Comparison of ENCODE assay signal across 8 cellular contexts in the genomic region with DNA sequence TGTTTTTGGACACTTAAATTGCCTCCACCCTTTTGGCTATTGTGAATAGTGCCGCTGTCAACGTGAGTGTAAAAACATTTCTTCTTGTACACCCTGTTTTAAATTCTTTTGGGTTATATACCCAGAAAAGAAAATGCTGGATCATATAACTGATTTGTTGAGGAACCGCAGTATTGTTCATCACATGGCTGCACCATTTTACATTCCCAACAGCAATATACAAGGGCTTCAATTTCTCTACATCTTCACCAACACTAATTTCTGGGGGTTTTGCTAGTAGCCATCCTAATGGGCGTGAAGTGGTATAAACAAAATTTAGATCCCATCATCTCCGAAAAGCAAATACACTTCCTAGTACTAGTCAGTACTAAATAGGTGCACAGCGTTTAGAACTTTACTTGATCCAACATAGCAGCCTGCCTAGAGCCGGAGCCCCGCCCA.
DNase-seq lines count a peak whose midpoint lies in the region; ATAC-seq and TF ChIP-seq lines count a peak whose summit lies in the region.

No MANE protein-coding gene starts in this region.

- no peaks in the 10 kb centered on the region for H3K4me1 ChIP-seq in iPS DF 6.9 (ENCODE audit: control insufficient read depth, insufficient read depth, low read length)

- WGBS in iPS DF 6.9 (ENCODE audit: insufficient coverage, insufficient read length) = no CpG with 5 or more reads among the region's 8 CpGs

- H3K36me3 ChIP-seq in WERI-Rb-1 (peaks cover 8% of the 10 kb centered on the region), iPS DF 6.9 (ENCODE audit: control insufficient read depth, insufficient read depth, low read length) (no peaks in the 10 kb centered on the region)

- peak overlapping the region; percentile 89 for H3K27ac ChIP-seq in WERI-Rb-1
- no peak overlapping the region for H3K27ac ChIP-seq in iPS DF 6.9 (ENCODE audit: low read length)

- no peaks in the 10 kb centered on the region for H3K27me3 Mint-ChIP-seq in stimulated activated memory B cell treated with anti-CD40 and anti-IgM and Interleukin-4, amounts not matched to agents 10 μg/mL and 1 μg/mL and 100 μg/mL, for 72 hours

- peaks cover 16% of the 10 kb centered on the region for H3K4me1 Mint-ChIP-seq in stimulated activated memory B cell treated with anti-CD40 and anti-IgM and Interleukin-4, amounts not matched to agents 10 μg/mL and 1 μg/mL and 100 μg/mL, for 72 hours

- H3K27me3 ChIP-seq in WERI-Rb-1 (ENCODE audit: insufficient read depth, low read depth, severe bottlenecking) (no peaks in the 10 kb centered on the region), iPS DF 6.9 (ENCODE audit: control insufficient read depth, insufficient read depth, low read length) (no peaks in the 10 kb centered on the region)

- H3K4me3 ChIP-seq in WERI-Rb-1 (ENCODE audit: low read depth, low read length) (peak overlapping the region; percentile 82), iPS DF 6.9 (ENCODE audit: low read length) (peak overlapping the region; percentile 63; the same call in 1 of the 2 replicates)

- no peaks in the 10 kb centered on the region for H3K36me3 Mint-ChIP-seq in stimulated activated memory B cell treated with anti-CD40 and anti-IgM and Interleukin-4, amounts not matched to agents 10 μg/mL and 1 μg/mL and 100 μg/mL, for 72 hours

- no peaks in the 10 kb centered on the region for H3K9me3 Mint-ChIP-seq in stimulated activated memory B cell treated with anti-CD40 and anti-IgM and Interleukin-4, amounts not matched to agents 10 μg/mL and 1 μg/mL and 100 μg/mL, for 72 hours

- ATAC-seq in stimulated activated memory B cell treated with anti-CD40 and anti-IgM and Interleukin-4, amounts not matched to agents 10 μg/mL and 1 μg/mL and 100 μg/mL, for 72 hours = no peak
- ATAC-seq in GM18873 (IDR thresholded peaks at IDR 0.05; ENCODE audit: low FRiP score, unreplicated experiment) (no peak), HG03457 (IDR thresholded peaks at IDR 0.05; ENCODE audit: unreplicated experiment) (no peak), HG03571 (IDR thresholded peaks at IDR 0.05; ENCODE audit: unreplicated experiment) (no peak)

- H3K4me3 Mint-ChIP-seq in stimulated activated memory B cell treated with anti-CD40 and anti-IgM and Interleukin-4, amounts not matched to agents 10 μg/mL and 1 μg/mL and 100 μg/mL, for 72 hours = peak overlapping the region; percentile 95

- H3K9me3 ChIP-seq in WERI-Rb-1 (ENCODE audit: severe bottlenecking) (no peaks in the 10 kb centered on the region), iPS DF 6.9 (ENCODE audit: control insufficient read depth, insufficient read depth, low read length) (no peaks in the 10 kb centered on the region)

- peak; percentile 26 for DNase-seq in NCI-H1436 treated with DMSO at 0.1 percent for 48 hours (lab: John Stamatoyannopoulos, UW)
- DNase-seq in NCI-H1436 (lab: John Stamatoyannopoulos, UW) = no peak
- DNase-seq in WERI-Rb-1 = no peak
- no peak for DNase-seq in iPS DF 6.9 (ENCODE audit: low read depth, low spot score)

- TF ChIP-seq CTCF in WERI-Rb-1 (IDR thresholded peaks at IDR 0.05; ENCODE audit: low read depth, low read length) = no peak

- H3K27ac Mint-ChIP-seq in stimulated activated memory B cell treated with anti-CD40 and anti-IgM and Interleukin-4, amounts not matched to agents 10 μg/mL and 1 μg/mL and 100 μg/mL, for 72 hours = peak overlapping the region; percentile 85
